Comparison of ENCODE assay signal across 10 cellular contexts in genomic region chr20:57464642-57465211, GRCh38.
DNase-seq lines count a peak whose midpoint lies in the region; ATAC-seq, FAIRE-seq and TF ChIP-seq lines count a peak whose summit lies in the region.
"Had no signal": no experiment of that assay in that cellular context is flagged by ENCODE, and none has a peak within 500 bp of the region (broad histone marks: within the 10 kb centered on the region; RNA-seq: fewer than 3 reads in every experiment).

No MANE protein-coding gene starts in this region.

- 63% methylated on average over 8 of the region's 13 CpGs for WGBS in SK-N-SH (ENCODE audit: low lambda C conversion rate)
- WGBS in endodermal cell (ENCODE audit: insufficient coverage in 1 of 2, insufficient read length in 1 of 2), 2 experiments, result 86 to 87% methylated on average over 12 to 13 of the region's 13 CpGs
- WGBS in small intestine, 3 donors, result 62 to 87% (median 65%) methylated on average over 13 of the region's 13 CpGs

- H3K9me3 ChIP-seq in SK-N-SH (no peaks in the 10 kb centered on the region), endodermal cell (ENCODE audit: control insufficient read depth, low read length) (no peaks in the 10 kb centered on the region), small intestine (ENCODE audit: control insufficient read depth, low read depth) (no peaks in the 10 kb centered on the region)

- H3K4me2 ChIP-seq in SK-N-SH, result no peak overlapping the region

- H3K36me3 ChIP-seq in SK-N-SH (replicated peaks in 1 of 2; ENCODE audit: control insufficient read depth in 1 of 2, insufficient read depth in 2 of 2, low read length in 1 of 2), result no peaks in the 10 kb centered on the region
- no peaks in the 10 kb centered on the region for H3K36me3 ChIP-seq in endodermal cell (ENCODE audit: control insufficient read depth, insufficient read depth, low read length)
- no peaks in the 10 kb centered on the region for H3K36me3 ChIP-seq in small intestine (ENCODE audit: control insufficient read depth in 2 of 2, insufficient read depth in 2 of 2, low read length in 2 of 2)

- H3K4me1 ChIP-seq in SK-N-SH (ENCODE audit: control insufficient read depth in 1 of 2, insufficient read depth in 2 of 2, low read depth in 1 of 2, low read length in 1 of 2), result peaks cover 0 to 6% of the 10 kb centered on the region in 2 experiments; a peak in 1 of 4 replicates
- peaks cover 5% of the 10 kb centered on the region for H3K4me1 ChIP-seq in endodermal cell (ENCODE audit: control insufficient read depth, insufficient read depth, low read length)
- H3K4me1 ChIP-seq in small intestine (ENCODE audit: control insufficient read depth in 2 of 2, insufficient read depth in 1 of 2, low read depth in 1 of 2, low read length in 1 of 2), result no peaks in the 10 kb centered on the region

- H3K4me1 Mint-ChIP-seq in endodermal cell, result peaks cover 4% of the 10 kb centered on the region

- TF ChIP-seq CTCF in SK-N-SH (IDR thresholded peaks at IDR 0.05) (no peak), endodermal cell (conservative IDR thresholded peaks at IDR 0.05) (peak; percentile 63)

- no peak for DNase-seq in SK-N-SH
- DNase-seq in NCI-H460 (ENCODE audit: extremely low read depth, low read depth), result peak; percentile 20
- DNase-seq in endodermal cell, result no peak
- DNase-seq in small intestine, result peak; percentile 18
- no peak for DNase-seq in NCI-H2029 treated with DMSO at 0.1 percent for 48 hours (lab: John Stamatoyannopoulos, UW)
- DNase-seq: activated CD4-positive, alpha-beta T cell treated with anti-CD3 and anti-CD28 coated beads, Interleukin-2, amount 50 U/mL, for 4 hours had no signal

- POLR2A ChIA-PET in SK-N-SH (lab: Yijun Ruan, JAX), result interaction anchor here (0.6 to 0.8 kb wide), 2 partner anchors 12 to 993 kb away, joined by 3 read pairs; no protein-coding TSS in a partner anchor

- H3K79me2 ChIP-seq in SK-N-SH (ENCODE audit: insufficient read depth), result no peaks in the 10 kb centered on the region

- no peaks in the 10 kb centered on the region for H3F3A ChIP-seq in SK-N-SH (replicated peaks; ENCODE audit: insufficient read depth)

- H3K4me3 ChIP-seq in SK-N-SH (ENCODE audit: low read depth in 2 of 2, low read length in 1 of 2) (no peak overlapping the region), endodermal cell (ENCODE audit: low read length) (no peak overlapping the region), small intestine (ENCODE audit: low read depth in 1 of 2, low read length in 2 of 2) (no peak overlapping the region)

- no peak overlapping the region for H3K27ac Mint-ChIP-seq in endodermal cell

- H4K20me1 ChIP-seq in SK-N-SH (ENCODE audit: insufficient read depth), result no peaks in the 10 kb centered on the region

- no peaks in the 10 kb centered on the region for H3K27me3 Mint-ChIP-seq in endodermal cell (ENCODE audit: insufficient read depth)

- H3K9me3 Mint-ChIP-seq in endodermal cell, result no peaks in the 10 kb centered on the region
- H3K9me3 Mint-ChIP-seq: nephron had no signal

- H3K4me3 Mint-ChIP-seq in endodermal cell, result no peak overlapping the region
- H3K4me3 Mint-ChIP-seq: nephron had no signal

- no peak for FAIRE-seq in small intestine (lab: Jason Lieb, UNC)

- H3K27ac ChIP-seq in SK-N-SH (ENCODE audit: low read depth in 2 of 2, low read length in 1 of 2) (no peak overlapping the region), endodermal cell (ENCODE audit: low read depth, low read length) (no peak overlapping the region), small intestine (ENCODE audit: low read depth in 1 of 2, low read length in 1 of 2) (no peak overlapping the region)

- H3K36me3 Mint-ChIP-seq in endodermal cell (ENCODE audit: low read depth), result no peaks in the 10 kb centered on the region

- no peak overlapping the region for H2AFZ ChIP-seq in SK-N-SH (ENCODE audit: low read depth)

- H3K27me3 ChIP-seq in SK-N-SH (ENCODE audit: insufficient read depth) (no peaks in the 10 kb centered on the region), endodermal cell (ENCODE audit: control insufficient read depth, insufficient read depth, low read length, poor library complexity, severe bottlenecking) (no peaks in the 10 kb centered on the region), small intestine (ENCODE audit: control insufficient read depth in 2 of 2, insufficient read depth in 2 of 2, low read length in 2 of 2) (peaks cover 0 to 4% of the 10 kb centered on the region in 2 donors)

- H3K9me2 ChIP-seq in SK-N-SH, result no peaks in the 10 kb centered on the region

- no peak for TF ChIP-seq EP300 in SK-N-SH (IDR thresholded peaks at IDR 0.05; ENCODE audit: borderline replicate concordance in 1 of 2, low read depth in 1 of 2, low read length in 1 of 2)

- ATAC-seq in SK-N-SH treated with all-trans-retinoic acid at 6 μM for 48 hours, result peak; percentile 25; the same call in 1 of the 3 replicates
- no peak for ATAC-seq in HG02852 (IDR thresholded peaks at IDR 0.05; ENCODE audit: unreplicated experiment)
- no peak for ATAC-seq in GM21367 (IDR thresholded peaks at IDR 0.05; ENCODE audit: unreplicated experiment)

- H3K9ac ChIP-seq in SK-N-SH (no peak overlapping the region), endodermal cell (ENCODE audit: extremely low read depth, low read length, poor library complexity, severe bottlenecking) (no peak overlapping the region)

- no peak for TF ChIP-seq RAD21 in SK-N-SH (IDR thresholded peaks at IDR 0.05; ENCODE audit: low read length)

- CTCF ChIA-PET in SK-N-SH (lab: Yijun Ruan, JAX), result interaction anchor here (0.9 to 1.2 kb wide), 3 partner anchors 9 to 118 kb away, joined by 3 read pairs; no protein-coding TSS in a partner anchor

TF ChIP-seq in SK-N-SH treated with all-trans-retinoic acid at 6 μM for 48 hours, 23 proteins besides CTCF, POLR2A, EP300 and RAD21:
- TF ChIP-seq ZFP3 (CRISPR knock-in tag; IDR thresholded peaks at IDR 0.05) (no peak), ARNTL (CRISPR knock-in tag; IDR thresholded peaks at IDR 0.05; ENCODE audit: borderline replicate concordance, low read depth) (no peak), GLIS3 (CRISPR knock-in tag; IDR thresholded peaks at IDR 0.05) (no peak), PATZ1 (CRISPR knock-in tag; IDR thresholded peaks at IDR 0.05; ENCODE audit: borderline replicate concordance) (no peak), OSR1 (CRISPR knock-in tag; IDR thresholded peaks at IDR 0.05) (no peak), ISL1 (CRISPR knock-in tag; IDR thresholded peaks at IDR 0.05) (no peak)

TF ChIP-seq in SK-N-SH, 30 proteins besides CTCF, POLR2A, EP300 and RAD21:
- TF ChIP-seq ELF1 (IDR thresholded peaks at IDR 0.05), result no peak
- no peak for TF ChIP-seq MAX (IDR thresholded peaks at IDR 0.05; ENCODE audit: low read depth)
- no peak for TF ChIP-seq MEF2A (IDR thresholded peaks at IDR 0.05; ENCODE audit: borderline replicate concordance, low read depth)
- TF ChIP-seq SMC3 (IDR thresholded peaks at IDR 0.05; ENCODE audit: low read depth, low read length), result no peak
- TF ChIP-seq FOXM1 (IDR thresholded peaks at IDR 0.05; ENCODE audit: low read depth), result no peak
- TF ChIP-seq EZH2phosphoT487 (IDR thresholded peaks at IDR 0.05; ENCODE audit: borderline replicate concordance, low read depth), result no peak
- TF ChIP-seq NRF1 (IDR thresholded peaks at IDR 0.05; ENCODE audit: low read depth, low read length), result no peak
- TF ChIP-seq JUND (IDR thresholded peaks at IDR 0.05), result no peak
- TF ChIP-seq USF2 (IDR thresholded peaks at IDR 0.05; ENCODE audit: borderline replicate concordance, low read depth, low read length), result no peak
- TF ChIP-seq YY1 (IDR thresholded peaks at IDR 0.05; ENCODE audit: low read depth), result no peak
- no peak for TF ChIP-seq PBX3 (IDR thresholded peaks at IDR 0.05)
- TF ChIP-seq SIN3A (IDR thresholded peaks at IDR 0.05; ENCODE audit: borderline replicate concordance, low read depth, low read length), result no peak
- no peak for TF ChIP-seq ZBTB33 (IDR thresholded peaks at IDR 0.05; ENCODE audit: borderline replicate concordance, low read depth)
- TF ChIP-seq FOSL2 (IDR thresholded peaks at IDR 0.05; ENCODE audit: borderline replicate concordance, low read depth), result no peak
- no peak for TF ChIP-seq MXI1 (IDR thresholded peaks at IDR 0.05; ENCODE audit: low read depth, low read length)
- TF ChIP-seq RXRA (IDR thresholded peaks at IDR 0.05; ENCODE audit: borderline replicate concordance, low read depth), result no peak
- TF ChIP-seq GABPA (IDR thresholded peaks at IDR 0.05; ENCODE audit: low read depth), result no peak

Comparison
In these comparisons a context has a peak if more than half of its experiments do, and no peak if none do; other contexts are left out.
1. DNase-seq: peak in NCI-H460 (single experiment) and small intestine (single experiment); none in SK-N-SH (single experiment), endodermal cell (single experiment) and NCI-H2029 treated with DMSO at 0.1 percent for 48 hours (single experiment).